ENCODE assay signal across 11 cellular contexts in genomic region chr17:50170662-50171370, GRCh38. TPM values are rescaled to one million over a fixed set of nuclear protein-coding genes. Genes with fewer than 3 reads are reported as not detected.
DNase-seq lines count a peak whose midpoint lies in the region; ATAC-seq and TF ChIP-seq lines count a peak whose summit lies in the region.
"Had no signal": no experiment of that assay in that cellular context is flagged by ENCODE, and none has a peak within 500 bp of the region (broad histone marks: within the 10 kb centered on the region; RNA-seq: fewer than 3 reads in every experiment).

No MANE protein-coding gene starts in this region.

- H3K27me3 Mint-ChIP-seq in brain: peaks cover 11% of the 10 kb centered on the region

- in situ Hi-C loops in HAP-1 (cut with MboI; ENCODE audit: low sequenced_read_pairs): no loop called here

- no peaks in the 10 kb centered on the region for H3K36me3 Mint-ChIP-seq in brain

- H3K4me3 ChIP-seq in HAP-1: no peak overlapping the region

- ATAC-seq in GM19395 (IDR thresholded peaks at IDR 0.05; ENCODE audit: unreplicated experiment) (peak; percentile 71), HG03439 (IDR thresholded peaks at IDR 0.05; ENCODE audit: unreplicated experiment) (peak; percentile 43)

- H3K9me3 ChIP-seq in HAP-1: no peaks in the 10 kb centered on the region

- no peaks in the 10 kb centered on the region for H3K4me1 ChIP-seq in HAP-1

- peaks cover 31% of the 10 kb centered on the region for H3K4me1 Mint-ChIP-seq in brain

- H3K27ac Mint-ChIP-seq in brain: peak overlapping the region in 4 of 5 experiments; percentile 1 to 36 (median 8)

- DNase-seq in EH (ENCODE audit: low read depth): peak; percentile 36
- DNase-seq in HAP-1 (ENCODE audit: low spot score in 2 of 2): no peak
- DNase-seq in NCI-H128 (lab: John Stamatoyannopoulos, UW; ENCODE audit: unreplicated experiment): no peak
- DNase-seq in NCI-H69 (lab: John Stamatoyannopoulos, UW): no peak
- DNase-seq in T-helper 9 cell: no peak
- DNase-seq: CD4-positive, alpha-beta memory T cell; NCI-H1436 treated with DMSO at 0.1 percent for 48 hours; occipital lobe had no signal

- no peaks in the 10 kb centered on the region for H3K9me3 Mint-ChIP-seq in brain

- H3K4me3 Mint-ChIP-seq in brain: no peak overlapping the region
- H3K4me3 Mint-ChIP-seq: CD4-positive, alpha-beta memory T cell had no signal

- no peak for TF ChIP-seq CTCF in brain (conservative IDR thresholded peaks at IDR 0.05)

- no peaks in the 10 kb centered on the region for H3K36me3 ChIP-seq in HAP-1 (replicated peaks)

- H3K27me3 ChIP-seq in HAP-1 (ENCODE audit: low read depth): no peaks in the 10 kb centered on the region

RNA-seq across cellular contexts. Expression of gene SGCA, which starts 5.0 kb away (rescaled TPM):
- polyA plus RNA-seq in brain (ENCODE audit: insufficient read depth, low read depth, low replicate concordance): 1.6 TPM
- polyA plus RNA-seq: CD4-positive, alpha-beta memory T cell had no signal

RNA-seq across cellular contexts. Expression of gene PPP1R9B, which starts 20.3 kb away (rescaled TPM):
- 53.1 TPM for polyA plus RNA-seq in brain (ENCODE audit: insufficient read depth, low read depth, low replicate concordance)

RNA-seq across cellular contexts. Expression of gene COL1A1, which starts 30.6 kb away (rescaled TPM):
- polyA plus RNA-seq in brain (ENCODE audit: insufficient read depth, low read depth, low replicate concordance): 11.2 TPM
- polyA plus RNA-seq: CD4-positive, alpha-beta memory T cell had no signal

RNA-seq across cellular contexts. Expression of gene SAMD14, which starts 40.9 kb away (rescaled TPM):
- polyA plus RNA-seq in brain (ENCODE audit: insufficient read depth, low read depth, low replicate concordance): 24.4 TPM
